In the genomic region with DNA sequence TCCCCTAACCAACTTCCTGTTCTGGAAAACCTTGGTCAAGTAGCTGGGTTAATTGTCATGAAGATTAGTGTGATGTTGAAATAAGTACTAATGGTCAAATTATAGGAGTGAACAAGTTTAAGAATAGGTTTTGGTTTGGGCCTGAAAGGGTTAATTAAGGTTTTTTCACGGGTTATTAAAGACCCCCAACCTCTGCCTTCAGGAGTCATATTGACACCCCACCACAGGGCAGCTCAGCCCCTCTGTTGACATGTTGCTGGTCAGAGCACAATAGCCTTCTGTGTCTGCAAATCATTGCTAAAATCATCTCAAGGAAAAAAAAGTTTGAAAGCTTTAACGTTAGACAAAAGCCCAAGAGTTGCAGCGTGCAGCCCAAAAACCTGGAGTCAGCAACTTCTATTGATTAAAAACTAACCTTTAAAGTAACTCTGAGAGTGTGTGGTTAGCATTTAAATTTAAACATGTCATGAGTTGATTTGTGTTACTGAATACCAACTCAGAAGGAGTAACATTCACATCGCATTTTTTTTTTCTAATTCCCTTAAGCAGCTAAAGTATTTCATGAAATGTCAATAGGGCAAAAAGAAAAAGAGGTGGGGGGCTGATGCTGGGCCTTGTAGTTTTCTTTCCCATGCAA, we compare ENCODE assay signal across 1 cellular context.
A peak's percentile ranks its signal among the peaks of the same experiment; 100 is the strongest.
TF ChIP-seq lines count a peak whose summit lies in the region.

No MANE protein-coding gene starts in this region.

TF ChIP-seq in H1, 55 proteins besides CTCF, POLR2A, EP300 and RAD21:
- TF ChIP-seq CTBP2 (IDR thresholded peaks at IDR 0.05; ENCODE audit: borderline replicate concordance, insufficient read depth, insufficient read length, low read length) (no peak), MAFK (IDR thresholded peaks at IDR 0.05; ENCODE audit: low read depth, low read length) (peak; percentile 18; the same call in 1 of the 2 replicates), RXRA (IDR thresholded peaks at IDR 0.05; ENCODE audit: insufficient read depth, low read depth, low read length) (no peak)
TF ChIP-seq in H1: peak in this region for 1.
